Comparison of ENCODE assay signal across 1 cellular context in genomic region chr7:44294325-44295069, GRCh38.
TF ChIP-seq lines count a peak whose summit lies in the region.

No MANE protein-coding gene starts in this region.

TF ChIP-seq in SK-N-SH, 30 proteins besides CTCF, POLR2A, EP300 and RAD21 (continued from another document):
- no peak for TF ChIP-seq CHD2 (IDR thresholded peaks at IDR 0.05; ENCODE audit: low read length, partially characterized antibody)
- TF ChIP-seq TAF1 (IDR thresholded peaks at IDR 0.05; ENCODE audit: borderline replicate concordance, low read depth, low read length): no peak
- no peak for TF ChIP-seq RFX5 (IDR thresholded peaks at IDR 0.05; ENCODE audit: low read length)
- no peak for TF ChIP-seq RXRA (IDR thresholded peaks at IDR 0.05; ENCODE audit: borderline replicate concordance, low read depth)
- no peak for TF ChIP-seq FOXM1 (IDR thresholded peaks at IDR 0.05; ENCODE audit: low read depth)
- no peak for TF ChIP-seq GATA2 (CRISPR knock-in tag; IDR thresholded peaks at IDR 0.05)
TF ChIP-seq in SK-N-SH: peak in this region for 0.
